16 cellular contexts compared by ENCODE assay signal in genomic region chr6:124334359-124334758, GRCh38.
DNase-seq lines count a peak whose midpoint lies in the region; ATAC-seq and TF ChIP-seq lines count a peak whose summit lies in the region.
"Had no signal": no experiment of that assay in that cellular context is flagged by ENCODE, and none has a peak within 500 bp of the region (broad histone marks: within the 10 kb centered on the region; RNA-seq: fewer than 3 reads in every experiment).

No MANE protein-coding gene starts in this region.

- peak; percentile 66; the same call in 1 of the 2 replicates for ATAC-seq in WTC11
- no peak for ATAC-seq in HG03520 (IDR thresholded peaks at IDR 0.05; ENCODE audit: unreplicated experiment)
- ATAC-seq: A549, K562 had no signal

- H3K27ac Mint-ChIP-seq in WTC11 = no peak overlapping the region
- H3K27ac Mint-ChIP-seq: CD8-positive, alpha-beta memory T cell had no signal

- WGBS in thyroid gland, 2 donors = 53 to 71% methylated on average over 4 of the region's 4 CpGs

- H3K36me3 Mint-ChIP-seq in WTC11 = no peaks in the 10 kb centered on the region
- H3K36me3 Mint-ChIP-seq: CD8-positive, alpha-beta memory T cell had no signal

- H3K4me3 ChIP-seq in HEK293 (ENCODE audit: low read depth, low read length) (no peak overlapping the region), thyroid gland (replicated peaks in 1 of 3) (no peak overlapping the region)
- H3K4me3 ChIP-seq: A549, BLaER1, GM23248, K562 had no signal

- CTCF ChIA-PET in HEK293 (lab: Yijun Ruan, JAX) (interaction anchor here (0.7 kb wide), 1 partner anchor 941 kb away, joined by 3 read pairs; no protein-coding TSS in a partner anchor), WTC11 (lab: Charles Lee) (interaction anchor here (0.6 to 0.7 kb wide), 2 partner anchors 462 to 754 kb away, joined by 5 read pairs; no protein-coding TSS in a partner anchor)

- no peaks in the 10 kb centered on the region for H3K36me3 ChIP-seq in HEK293 (ENCODE audit: control insufficient read depth in 2 of 2, insufficient read depth in 1 of 2, low read length in 2 of 2)
- no peaks in the 10 kb centered on the region for H3K36me3 ChIP-seq in thyroid gland
- H3K36me3 ChIP-seq: BLaER1 had no signal

- no peak overlapping the region for H3K4me3 Mint-ChIP-seq in WTC11
- H3K4me3 Mint-ChIP-seq: CD8-positive, alpha-beta memory T cell had no signal

- TF ChIP-seq CTCF in HEK293 (tag by site-specific recombination; IDR thresholded peaks at IDR 0.05) (peak; percentile 11; the same call in 1 of the 2 replicates), WTC11 (IDR thresholded peaks at IDR 0.05) (no peak), thyroid gland (IDR thresholded peaks at IDR 0.05) (peak in 1 of 6 experiments; percentile 28)

- intact Hi-C loops in thyroid gland (cut with DNase I) = loop anchor here (10.0 kb wide), 1 partner anchor 370 kb away; no protein-coding TSS in a partner anchor

- peaks cover 9% of the 10 kb centered on the region for H3K4me1 Mint-ChIP-seq in WTC11
- H3K4me1 Mint-ChIP-seq: CD8-positive, alpha-beta memory T cell had no signal

- no peaks in the 10 kb centered on the region for H3K9me3 Mint-ChIP-seq in WTC11

- DNase-seq in M059J (ENCODE audit: low read depth) = peak; percentile 2
- DNase-seq in WTC11 (ENCODE audit: low spot score) = no peak
- DNase-seq in thyroid gland = peak; percentile 4 to 23
- no peak for DNase-seq in D341Med (ENCODE audit: low spot score)
- no peak for DNase-seq in NCI-H524 treated with DMSO at 0.1 percent for 48 hours (lab: John Stamatoyannopoulos, UW)
- DNase-seq: Caco-2; CD8-positive, alpha-beta memory T cell; DMS 273 treated with DMSO at 0.1 percent for 48 hours; GM23248; H7 had no signal

- no peaks in the 10 kb centered on the region for H3K27me3 Mint-ChIP-seq in WTC11 (ENCODE audit: low read depth)
- H3K27me3 Mint-ChIP-seq: CD8-positive, alpha-beta memory T cell had no signal

- no peaks in the 10 kb centered on the region for H3K9me3 ChIP-seq in HEK293 (ENCODE audit: control insufficient read depth, insufficient read depth, low read depth, low read length)
- no peaks in the 10 kb centered on the region for H3K9me3 ChIP-seq in thyroid gland
- H3K9me3 ChIP-seq: A549, BLaER1, Caco-2 had no signal

- H3K27me3 ChIP-seq in thyroid gland = no peaks in the 10 kb centered on the region
- H3K27me3 ChIP-seq: BLaER1 had no signal

- H3K27ac ChIP-seq in HEK293 (ENCODE audit: extremely low read depth, low read depth, low read length) (no peak overlapping the region), thyroid gland (no peak overlapping the region)
- H3K27ac ChIP-seq: A549, BLaER1, GM23248, HL-60 had no signal

- H3K4me1 ChIP-seq in HEK293 (ENCODE audit: control insufficient read depth, insufficient read depth, low read length) = no peaks in the 10 kb centered on the region
- H3K4me1 ChIP-seq in thyroid gland = no peaks in the 10 kb centered on the region
- H3K4me1 ChIP-seq: A549, BLaER1, Caco-2 had no signal

- TF ChIP-seq POLR2A in thyroid gland (IDR thresholded peaks at IDR 0.05) = no peak

- POLR2A ChIA-PET in HEK293 (lab: Yijun Ruan, JAX) (no interaction called here), WTC11 (lab: Charles Lee) (no interaction called here)

TF ChIP-seq in HEK293, 187 proteins besides CTCF, POLR2A, EP300 and RAD21 (continues in another document):
- TF ChIP-seq ZBTB21 (tag by site-specific recombination; IDR thresholded peaks at IDR 0.05) = no peak
- no peak for TF ChIP-seq ELK4 (IDR thresholded peaks at IDR 0.05; ENCODE audit: borderline replicate concordance, low read depth, low read length)
- TF ChIP-seq ZNF211 (tag by site-specific recombination; IDR thresholded peaks at IDR 0.05; ENCODE audit: low read depth) = no peak
- no peak for TF ChIP-seq ZNF354C (tag by site-specific recombination; IDR thresholded peaks at IDR 0.05; ENCODE audit: borderline replicate concordance, low read depth)
- no peak for TF ChIP-seq ZSCAN16 (tag by site-specific recombination; IDR thresholded peaks at IDR 0.05)
- no peak for TF ChIP-seq WT1 (tag by site-specific recombination; IDR thresholded peaks at IDR 0.05)
- TF ChIP-seq ZNF138 (tag by site-specific recombination; IDR thresholded peaks at IDR 0.05; ENCODE audit: borderline replicate concordance) = no peak
- no peak for TF ChIP-seq ZNF174 (tag by site-specific recombination; IDR thresholded peaks at IDR 0.05)
- TF ChIP-seq ZEB2 (tag by site-specific recombination; IDR thresholded peaks at IDR 0.05) = no peak
- no peak for TF ChIP-seq ZSCAN4 (tag by site-specific recombination; IDR thresholded peaks at IDR 0.05)
- TF ChIP-seq ZNF416 (tag by site-specific recombination; IDR thresholded peaks at IDR 0.05) = no peak
- no peak for TF ChIP-seq ZBTB1 (tag by site-specific recombination; IDR thresholded peaks at IDR 0.05)
- TF ChIP-seq KLF17 (tag by site-specific recombination; IDR thresholded peaks at IDR 0.05) = no peak

TF ChIP-seq in WTC11, 78 proteins besides CTCF, POLR2A, EP300 and RAD21:
- TF ChIP-seq ZNF425 (CRISPR knock-in tag; conservative IDR thresholded peaks at IDR 0.05) = no peak
- TF ChIP-seq ATF1 (CRISPR knock-in tag; IDR thresholded peaks at IDR 0.05) = no peak
- TF ChIP-seq MLX (CRISPR knock-in tag; IDR thresholded peaks at IDR 0.05) = no peak
- no peak for TF ChIP-seq CREB1 (CRISPR knock-in tag; IDR thresholded peaks at IDR 0.05)
- no peak for TF ChIP-seq ZBTB43 (CRISPR knock-in tag; IDR thresholded peaks at IDR 0.05)
- no peak for TF ChIP-seq ZNF263 (CRISPR knock-in tag; IDR thresholded peaks at IDR 0.05; ENCODE audit: low read depth)
TF ChIP-seq in WTC11: peak in this region for 0.

Comparison
In these comparisons a context has a peak if more than half of its experiments do, and no peak if none do; other contexts are left out.
1. DNase-seq: peak in M059J (single experiment) and thyroid gland (2 of 2); none in WTC11 (single experiment), D341Med (single experiment) and NCI-H524 treated with DMSO at 0.1 percent for 48 hours (single experiment).
2. Of the 8 proteins assayed by ChIP-seq in both HEK293 and WTC11: peak only in HEK293: CTCF; only in WTC11: none; in both: none; in neither: 7.